ENCODE assay signal across 15 cellular contexts in genomic region chr18:63225434-63225833, GRCh38.
"Had no signal": no experiment of that assay in that cellular context is flagged by ENCODE, and none has a peak within 500 bp of the region (broad histone marks: within the 10 kb centered on the region; RNA-seq: fewer than 3 reads in every experiment).

No MANE protein-coding gene starts in this region.

- H3K9me3 ChIP-seq: gastrocnemius medialis, lower lobe of right lung, pancreas had no signal

- H3K9me3 Mint-ChIP-seq: T-helper 1 cell treated with Interleukin-12 subunit alpha and Interleukin-12 subunit beta and Interleukin-4 antibody, amounts not matched to agents 30 μg/mL and 1 μg/mL, for 36 hours had no signal

- ATAC-seq: left cardiac atrium, lower lobe of right lung, WTC11 had no signal

- H3K27ac ChIP-seq: brain microvascular endothelial cell, heart right ventricle, lower lobe of right lung, pancreas had no signal

- H3K27me3 Mint-ChIP-seq: naive B cell had no signal

- H3K27me3 ChIP-seq: brain microvascular endothelial cell, gastrocnemius medialis, heart right ventricle, pancreas had no signal

- H3K4me3 ChIP-seq: gastrocnemius medialis, heart right ventricle, lower lobe of right lung, pancreas had no signal

- H3K4me1 Mint-ChIP-seq: endodermal cell, WTC11 had no signal

- H3K27ac Mint-ChIP-seq: endodermal cell, WTC11 had no signal

- H3K36me3 Mint-ChIP-seq: WTC11 had no signal

- H3K4me3 Mint-ChIP-seq: endodermal cell; T-helper 1 cell treated with Interleukin-12 subunit alpha and Interleukin-12 subunit beta and Interleukin-4 antibody, amounts not matched to agents 30 μg/mL and 1 μg/mL, for 36 hours; WTC11 had no signal

- DNase-seq: activated CD4-positive, alpha-beta T cell treated with anti-CD3 and anti-CD28 coated beads for 48 hours; brain microvascular endothelial cell; cerebellar nuclear complex; dermis blood vessel endothelial cell; endodermal cell; gastrocnemius medialis; heart right ventricle; left cardiac atrium; lower lobe of right lung; midbrain; naive B cell; pancreas; stimulated activated CD4-positive, alpha-beta T cell treated with anti-CD3 and anti-CD28 coated beads, Interleukin-2, amount 100 ng/mL, for 24 hours had no signal

- H3K36me3 ChIP-seq: brain microvascular endothelial cell, gastrocnemius medialis, lower lobe of right lung, pancreas had no signal
